Comparison of ENCODE assay signal across 1 cellular context in the genomic region with DNA sequence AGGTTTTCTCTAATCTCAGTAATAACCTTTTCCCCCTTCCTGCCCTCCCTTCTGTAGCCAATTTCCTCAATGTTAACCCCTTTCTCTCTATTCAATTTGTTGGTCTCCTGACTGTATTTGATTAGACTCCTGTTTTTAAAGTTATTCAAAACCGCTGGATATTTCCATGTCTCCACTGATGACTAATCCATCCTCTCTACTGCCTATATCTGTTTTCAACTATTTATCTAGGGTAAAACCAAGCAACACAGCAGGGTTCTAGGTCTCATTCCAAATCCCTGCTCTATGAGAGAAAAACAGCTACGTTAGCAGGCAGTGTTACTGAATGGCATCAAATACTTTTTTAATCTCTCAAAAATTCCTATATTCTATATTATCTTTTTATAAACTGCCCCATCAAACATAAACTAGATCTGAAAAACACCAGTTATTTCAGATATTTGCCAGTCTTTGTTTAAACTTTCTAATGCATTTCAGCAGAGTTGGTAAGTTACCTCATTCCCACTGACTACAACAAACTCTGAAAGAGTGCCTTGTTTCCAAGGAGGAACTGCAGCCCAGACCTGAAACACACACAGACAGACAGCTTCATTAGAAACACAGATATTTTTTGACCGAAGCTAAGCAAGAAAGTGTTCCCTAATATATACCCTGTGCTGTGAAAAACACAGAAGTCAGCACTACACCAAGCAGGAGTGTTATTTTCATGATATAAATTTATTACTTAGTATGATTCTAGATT.
TF ChIP-seq lines count a peak whose summit lies in the region.

No MANE protein-coding gene starts in this region.

TF ChIP-seq in H1, 55 proteins besides CTCF, POLR2A, EP300 and RAD21:
- TF ChIP-seq, protein P1, sequence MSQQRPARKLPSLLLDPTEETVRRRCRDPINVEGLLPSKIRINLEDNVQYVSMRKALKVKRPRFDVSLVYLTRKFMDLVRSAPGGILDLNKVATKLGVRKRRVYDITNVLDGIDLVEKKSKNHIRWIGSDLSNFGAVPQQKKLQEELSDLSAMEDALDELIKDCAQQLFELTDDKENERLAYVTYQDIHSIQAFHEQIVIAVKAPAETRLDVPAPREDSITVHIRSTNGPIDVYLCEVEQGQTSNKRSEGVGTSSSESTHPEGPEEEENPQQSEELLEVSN (IDR thresholded peaks at IDR 0.05) = no peak
- TF ChIP-seq KDM4A (IDR thresholded peaks at IDR 0.05; ENCODE audit: low read depth, low read length, severe bottlenecking) = no peak
- TF ChIP-seq, protein P2, sequence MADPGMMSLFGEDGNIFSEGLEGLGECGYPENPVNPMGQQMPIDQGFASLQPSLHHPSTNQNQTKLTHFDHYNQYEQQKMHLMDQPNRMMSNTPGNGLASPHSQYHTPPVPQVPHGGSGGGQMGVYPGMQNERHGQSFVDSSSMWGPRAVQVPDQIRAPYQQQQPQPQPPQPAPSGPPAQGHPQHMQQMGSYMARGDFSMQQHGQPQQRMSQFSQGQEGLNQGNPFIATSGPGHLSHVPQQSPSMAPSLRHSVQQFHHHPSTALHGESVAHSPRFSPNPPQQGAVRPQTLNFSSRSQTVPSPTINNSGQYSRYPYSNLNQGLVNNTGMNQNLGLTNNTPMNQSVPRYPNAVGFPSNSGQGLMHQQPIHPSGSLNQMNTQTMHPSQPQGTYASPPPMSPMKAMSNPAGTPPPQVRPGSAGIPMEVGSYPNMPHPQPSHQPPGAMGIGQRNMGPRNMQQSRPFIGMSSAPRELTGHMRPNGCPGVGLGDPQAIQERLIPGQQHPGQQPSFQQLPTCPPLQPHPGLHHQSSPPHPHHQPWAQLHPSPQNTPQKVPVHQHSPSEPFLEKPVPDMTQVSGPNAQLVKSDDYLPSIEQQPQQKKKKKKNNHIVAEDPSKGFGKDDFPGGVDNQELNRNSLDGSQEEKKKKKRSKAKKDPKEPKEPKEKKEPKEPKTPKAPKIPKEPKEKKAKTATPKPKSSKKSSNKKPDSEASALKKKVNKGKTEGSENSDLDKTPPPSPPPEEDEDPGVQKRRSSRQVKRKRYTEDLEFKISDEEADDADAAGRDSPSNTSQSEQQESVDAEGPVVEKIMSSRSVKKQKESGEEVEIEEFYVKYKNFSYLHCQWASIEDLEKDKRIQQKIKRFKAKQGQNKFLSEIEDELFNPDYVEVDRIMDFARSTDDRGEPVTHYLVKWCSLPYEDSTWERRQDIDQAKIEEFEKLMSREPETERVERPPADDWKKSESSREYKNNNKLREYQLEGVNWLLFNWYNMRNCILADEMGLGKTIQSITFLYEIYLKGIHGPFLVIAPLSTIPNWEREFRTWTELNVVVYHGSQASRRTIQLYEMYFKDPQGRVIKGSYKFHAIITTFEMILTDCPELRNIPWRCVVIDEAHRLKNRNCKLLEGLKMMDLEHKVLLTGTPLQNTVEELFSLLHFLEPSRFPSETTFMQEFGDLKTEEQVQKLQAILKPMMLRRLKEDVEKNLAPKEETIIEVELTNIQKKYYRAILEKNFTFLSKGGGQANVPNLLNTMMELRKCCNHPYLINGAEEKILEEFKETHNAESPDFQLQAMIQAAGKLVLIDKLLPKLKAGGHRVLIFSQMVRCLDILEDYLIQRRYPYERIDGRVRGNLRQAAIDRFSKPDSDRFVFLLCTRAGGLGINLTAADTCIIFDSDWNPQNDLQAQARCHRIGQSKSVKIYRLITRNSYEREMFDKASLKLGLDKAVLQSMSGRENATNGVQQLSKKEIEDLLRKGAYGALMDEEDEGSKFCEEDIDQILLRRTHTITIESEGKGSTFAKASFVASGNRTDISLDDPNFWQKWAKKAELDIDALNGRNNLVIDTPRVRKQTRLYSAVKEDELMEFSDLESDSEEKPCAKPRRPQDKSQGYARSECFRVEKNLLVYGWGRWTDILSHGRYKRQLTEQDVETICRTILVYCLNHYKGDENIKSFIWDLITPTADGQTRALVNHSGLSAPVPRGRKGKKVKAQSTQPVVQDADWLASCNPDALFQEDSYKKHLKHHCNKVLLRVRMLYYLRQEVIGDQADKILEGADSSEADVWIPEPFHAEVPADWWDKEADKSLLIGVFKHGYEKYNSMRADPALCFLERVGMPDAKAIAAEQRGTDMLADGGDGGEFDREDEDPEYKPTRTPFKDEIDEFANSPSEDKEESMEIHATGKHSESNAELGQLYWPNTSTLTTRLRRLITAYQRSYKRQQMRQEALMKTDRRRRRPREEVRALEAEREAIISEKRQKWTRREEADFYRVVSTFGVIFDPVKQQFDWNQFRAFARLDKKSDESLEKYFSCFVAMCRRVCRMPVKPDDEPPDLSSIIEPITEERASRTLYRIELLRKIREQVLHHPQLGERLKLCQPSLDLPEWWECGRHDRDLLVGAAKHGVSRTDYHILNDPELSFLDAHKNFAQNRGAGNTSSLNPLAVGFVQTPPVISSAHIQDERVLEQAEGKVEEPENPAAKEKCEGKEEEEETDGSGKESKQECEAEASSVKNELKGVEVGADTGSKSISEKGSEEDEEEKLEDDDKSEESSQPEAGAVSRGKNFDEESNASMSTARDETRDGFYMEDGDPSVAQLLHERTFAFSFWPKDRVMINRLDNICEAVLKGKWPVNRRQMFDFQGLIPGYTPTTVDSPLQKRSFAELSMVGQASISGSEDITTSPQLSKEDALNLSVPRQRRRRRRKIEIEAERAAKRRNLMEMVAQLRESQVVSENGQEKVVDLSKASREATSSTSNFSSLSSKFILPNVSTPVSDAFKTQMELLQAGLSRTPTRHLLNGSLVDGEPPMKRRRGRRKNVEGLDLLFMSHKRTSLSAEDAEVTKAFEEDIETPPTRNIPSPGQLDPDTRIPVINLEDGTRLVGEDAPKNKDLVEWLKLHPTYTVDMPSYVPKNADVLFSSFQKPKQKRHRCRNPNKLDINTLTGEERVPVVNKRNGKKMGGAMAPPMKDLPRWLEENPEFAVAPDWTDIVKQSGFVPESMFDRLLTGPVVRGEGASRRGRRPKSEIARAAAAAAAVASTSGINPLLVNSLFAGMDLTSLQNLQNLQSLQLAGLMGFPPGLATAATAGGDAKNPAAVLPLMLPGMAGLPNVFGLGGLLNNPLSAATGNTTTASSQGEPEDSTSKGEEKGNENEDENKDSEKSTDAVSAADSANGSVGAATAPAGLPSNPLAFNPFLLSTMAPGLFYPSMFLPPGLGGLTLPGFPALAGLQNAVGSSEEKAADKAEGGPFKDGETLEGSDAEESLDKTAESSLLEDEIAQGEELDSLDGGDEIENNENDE (IDR thresholded peaks at IDR 0.05; ENCODE audit: insufficient replicate concordance, low read length) = no peak
- no peak for TF ChIP-seq JUN (IDR thresholded peaks at IDR 0.05; ENCODE audit: low read depth, low read length)
- TF ChIP-seq KDM1A (IDR thresholded peaks at IDR 0.05; ENCODE audit: borderline replicate concordance, low read length) = no peak
- no peak for TF ChIP-seq CTBP2 (IDR thresholded peaks at IDR 0.05; ENCODE audit: borderline replicate concordance, insufficient read depth, insufficient read length, low read length)
- no peak for TF ChIP-seq FOSL1 (IDR thresholded peaks at IDR 0.05; ENCODE audit: insufficient read depth, low read depth, low read length)
- no peak for TF ChIP-seq EZH2 (IDR thresholded peaks at IDR 0.05; ENCODE audit: low read depth, low read length, severe bottlenecking)
- TF ChIP-seq MAFK (IDR thresholded peaks at IDR 0.05; ENCODE audit: low read depth, low read length) = no peak
- TF ChIP-seq TAF7 (optimal IDR thresholded peaks at IDR 0.05; ENCODE audit: borderline replicate concordance, low read depth, low read length) = no peak
- no peak for TF ChIP-seq SUZ12 (IDR thresholded peaks at IDR 0.05; ENCODE audit: low read length)
- no peak for TF ChIP-seq CHD1 (IDR thresholded peaks at IDR 0.05; ENCODE audit: low read depth, low read length)
- TF ChIP-seq BCL11A (IDR thresholded peaks at IDR 0.05; ENCODE audit: low read depth in 2 of 2, low read length in 2 of 2) = no peak
- no peak for TF ChIP-seq SP2 (IDR thresholded peaks at IDR 0.05; ENCODE audit: low read length)
- no peak for TF ChIP-seq GTF2F1 (IDR thresholded peaks at IDR 0.05; ENCODE audit: borderline replicate concordance, low read depth, low read length)
- TF ChIP-seq EGR1 (IDR thresholded peaks at IDR 0.05; ENCODE audit: borderline replicate concordance, low read depth, low read length) = no peak
- no peak for TF ChIP-seq POU5F1 (IDR thresholded peaks at IDR 0.05; ENCODE audit: low read depth, low read length)
- no peak for TF ChIP-seq ZNF274 (IDR thresholded peaks at IDR 0.05; ENCODE audit: borderline replicate concordance, extremely low read depth, low read length)
- no peak for TF ChIP-seq SAP30 (IDR thresholded peaks at IDR 0.05; ENCODE audit: insufficient read depth, insufficient replicate concordance, low read length)
